Comparison of ENCODE assay signal across 22 cellular contexts in the genomic region with DNA sequence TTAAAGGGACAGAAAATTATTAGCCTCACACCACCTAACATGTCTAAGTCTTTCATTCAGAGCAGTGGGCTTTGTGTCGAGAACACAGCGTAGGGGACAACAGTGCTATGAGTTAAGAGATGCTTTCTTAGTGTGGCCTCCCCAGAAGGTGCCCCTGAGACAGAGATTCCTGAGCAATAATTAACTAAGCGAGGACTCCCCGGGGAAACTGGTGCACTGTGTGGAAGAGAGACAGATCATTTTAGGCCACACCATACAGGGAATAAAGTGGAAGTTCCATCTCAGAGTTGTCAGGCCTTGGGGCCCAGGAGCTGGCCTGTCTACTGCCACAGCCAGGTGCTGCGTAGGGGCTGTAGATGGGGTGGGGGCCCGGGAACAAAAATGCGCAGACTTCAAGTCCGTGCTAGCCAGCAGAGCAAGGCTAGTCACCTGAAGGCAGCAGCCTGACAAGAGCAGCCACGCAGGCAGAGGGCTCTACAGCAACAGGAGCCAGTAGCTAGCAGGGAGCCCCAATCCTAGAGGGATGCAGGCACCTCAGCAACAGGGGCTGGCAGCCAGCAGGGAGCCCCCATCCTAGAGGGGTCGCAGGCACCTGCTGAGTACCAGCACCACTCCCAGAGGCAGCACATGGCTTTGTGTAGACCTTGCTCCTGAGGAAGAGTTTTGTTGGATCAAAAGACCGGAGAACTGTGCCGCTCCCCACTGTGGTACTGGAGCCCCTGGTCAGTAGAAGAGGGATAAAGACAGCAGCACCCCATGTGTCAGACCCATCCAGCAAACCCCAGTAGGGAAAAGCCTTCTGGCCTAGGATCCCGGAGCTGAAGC.
"Had no signal": no experiment of that assay in that cellular context is flagged by ENCODE, and none has a peak within 500 bp of the region (broad histone marks: within the 10 kb centered on the region; RNA-seq: fewer than 3 reads in every experiment).

No MANE protein-coding gene starts in this region.

- H3K79me2 ChIP-seq: parathyroid adenoma had no signal

- DNase-seq: central memory CD4-positive, alpha-beta T cell; cortex of kidney; dorsolateral prefrontal cortex; effector CD8-positive, alpha-beta T cell; heart left ventricle; hypothalamus; islet precursor cell; left ventricle myocardium inferior; lower lobe of right lung; mucosa of descending colon; naive thymus-derived CD8-positive, alpha-beta T cell; nucleus accumbens; stimulated activated CD4-positive, alpha-beta T cell treated with anti-CD3 and anti-CD28 coated beads, Interleukin-12 subunit alpha, Interleukin-12 subunit beta, amount 100 ng/mL, for 4 hours; stimulated activated naive CD4-positive, alpha-beta T cell treated with Interleukin-2 at 50 U/mL for 16 hours; trophoblast cell had no signal

- H3K27ac Mint-ChIP-seq: memory B cell; naive thymus-derived CD8-positive, alpha-beta T cell had no signal

- H3K4me1 Mint-ChIP-seq: memory B cell; naive thymus-derived CD8-positive, alpha-beta T cell had no signal

- H3K4me3 Mint-ChIP-seq: memory B cell; naive thymus-derived CD8-positive, alpha-beta T cell; neural crest cell had no signal

- H3K4me1 ChIP-seq: parathyroid adenoma, prostate gland had no signal

- H3K27ac ChIP-seq: dorsolateral prefrontal cortex, heart left ventricle, left ventricle myocardium inferior, lower lobe of right lung, parathyroid adenoma, prostate gland, skin epidermis had no signal

- H3K9me3 ChIP-seq: heart left ventricle, left ventricle myocardium inferior, lower lobe of right lung, mucosa of descending colon, prostate gland had no signal

- H2AFZ ChIP-seq: parathyroid adenoma had no signal

- H3K36me3 Mint-ChIP-seq: naive thymus-derived CD8-positive, alpha-beta T cell had no signal

- H3K36me3 ChIP-seq: heart left ventricle, left ventricle myocardium inferior, lower lobe of right lung, prostate gland had no signal

- ATAC-seq: esophagus mucosa; heart left ventricle; lower lobe of right lung; mucosa of descending colon; naive thymus-derived CD8-positive, alpha-beta T cell; sciatic nerve had no signal

- H3K9me3 Mint-ChIP-seq: memory B cell; naive thymus-derived CD8-positive, alpha-beta T cell; neural crest cell had no signal

- H3K4me3 ChIP-seq: dorsolateral prefrontal cortex, heart left ventricle, left ventricle myocardium inferior, lower lobe of right lung, mucosa of descending colon, prostate gland, skin epidermis had no signal

- H3K27me3 ChIP-seq: heart left ventricle had no signal
